24 cellular contexts compared by ENCODE assay signal in genomic region chr13:23852351-23852750, GRCh38. TPM values are rescaled to one million over a fixed set of nuclear protein-coding genes. Genes with fewer than 3 reads are reported as not detected.
DNase-seq lines count a peak whose midpoint lies in the region; ATAC-seq, FAIRE-seq and TF ChIP-seq lines count a peak whose summit lies in the region.
"Had no signal": no experiment of that assay in that cellular context is flagged by ENCODE, and none has a peak within 500 bp of the region (broad histone marks: within the 10 kb centered on the region; RNA-seq: fewer than 3 reads in every experiment).

No MANE protein-coding gene starts in this region.

- FAIRE-seq in GM18507 (lab: Jason Lieb, UNC) (peak; percentile 67), K562 (lab: Jason Lieb, UNC) (peak; percentile 48)
- FAIRE-seq: A549, GM12892, H1 had no signal

- no peak for DNase-seq in GM18507 (ENCODE audit: extremely low spot score, insufficient read length, low read depth)
- no peak for DNase-seq in K562 (ENCODE audit: extremely low read depth in 1 of 4, low spot score in 3 of 4)
- no peak for DNase-seq in spleen
- no peak for DNase-seq in activated naive CD4-positive, alpha-beta T cell treated with Interleukin-2 at 50 U/mL for 16 hours
- no peak for DNase-seq in activated naive CD8-positive, alpha-beta T cell treated with anti-CD3 and anti-CD28 coated beads for 36 hours
- no peak for DNase-seq in right cardiac atrium
- DNase-seq: COR-L47, HFFc6, MG63, NCI-H1092 treated with DMSO at 0.1 percent for 48 hours, NCI-H187, NCI-H446 treated with DMSO at 0.1 percent for 48 hours, NCI-H774, Peyer's patch, Right ventricle myocardium superior, SK-N-SH had no signal

- H4K20me1 ChIP-seq in K562 (replicated peaks; ENCODE audit: control insufficient read depth, insufficient read depth, low read length): no peaks in the 10 kb centered on the region

- intact Hi-C loops in K562 (cut with micrococcal nuclease): no loop called here
- intact Hi-C loops in spleen (cut with DNase I; ENCODE audit: low total_unique reads): no loop called here
- intact Hi-C loops in right cardiac atrium (cut with DNase I): no loop called here

- POLR2A ChIA-PET in K562 (lab: Yijun Ruan, JAX): no interaction called here

- 92% methylated on average over 1 of the region's 2 CpGs for WGBS in K562 (ENCODE audit: insufficient coverage, low coverage, missing lambda C conversion rate)
- 42 to 84% (median 49%) methylated on average over 2 of the region's 2 CpGs for WGBS in spleen, 5 donors
- WGBS in right cardiac atrium: 47% methylated on average over 2 of the region's 2 CpGs

- H3K9me3 Mint-ChIP-seq in activated naive CD8-positive, alpha-beta T cell treated with anti-CD3 and anti-CD28 coated beads for 36 hours: no peaks in the 10 kb centered on the region
- H3K9me3 Mint-ChIP-seq: CD14-positive monocyte, HFFc6 had no signal

- TF ChIP-seq CTCF in K562 (IDR thresholded peaks at IDR 0.05 in 2 of 3, conservative IDR thresholded peaks at IDR 0.05 in 1 of 3; ENCODE audit: insufficient read depth in 2 of 3, low read depth in 1 of 3, low read length in 3 of 3) (no peak), spleen (IDR thresholded peaks at IDR 0.05 in 8 of 11, conservative IDR thresholded peaks at IDR 0.05 in 3 of 11) (no peak)

- H3K27me3 ChIP-seq in K562 (ENCODE audit: control insufficient read depth in 2 of 2, insufficient read depth in 2 of 2, low read length in 2 of 2): no peaks in the 10 kb centered on the region
- H3K27me3 ChIP-seq in spleen (replicated peaks in 1 of 7): no peaks in the 10 kb centered on the region
- no peaks in the 10 kb centered on the region for H3K27me3 ChIP-seq in right cardiac atrium (ENCODE audit: control insufficient read depth, insufficient read depth)
- H3K27me3 ChIP-seq: MG63, Peyer's patch had no signal

- H3K9me1 ChIP-seq in K562 (ENCODE audit: control insufficient read depth, insufficient read depth, low read length): no peaks in the 10 kb centered on the region

- H3K4me3 Mint-ChIP-seq in activated naive CD8-positive, alpha-beta T cell treated with anti-CD3 and anti-CD28 coated beads for 36 hours: no peak overlapping the region
- H3K4me3 Mint-ChIP-seq: CD14-positive monocyte, HFFc6 had no signal

- BruUV-seq in K562 (replicated peaks; lab: Mats Ljungman, UMichigan): no TSS peak

- H3K79me2 ChIP-seq in K562 (ENCODE audit: control insufficient read depth, insufficient read depth, low read length): no peaks in the 10 kb centered on the region

- H3K27ac ChIP-seq in K562 (ENCODE audit: extremely low read depth, low read depth, low read length) (no peak overlapping the region), spleen (no peak overlapping the region), right cardiac atrium (ENCODE audit: low read length) (no peak overlapping the region)
- H3K27ac ChIP-seq: A549, KMS-11, Peyer's patch had no signal

- H3K27me3 Mint-ChIP-seq in activated naive CD8-positive, alpha-beta T cell treated with anti-CD3 and anti-CD28 coated beads for 36 hours: no peaks in the 10 kb centered on the region

- no peak for TF ChIP-seq EP300 in K562 (IDR thresholded peaks at IDR 0.05; ENCODE audit: low read length)

- H2AFZ ChIP-seq in K562 (ENCODE audit: low read depth, low read length): no peak overlapping the region

- no peak for TF ChIP-seq RAD21 in K562 (CRISPR knock-in tag; conservative IDR thresholded peaks at IDR 0.05 in 1 of 2, IDR thresholded peaks at IDR 0.05 in 1 of 2)

- H3K9ac ChIP-seq in K562 (ENCODE audit: insufficient read depth in 1 of 2, low read depth in 2 of 2, low read length in 2 of 2): no peak overlapping the region
- H3K9ac ChIP-seq: KMS-11, SK-N-SH had no signal

- CTCF ChIA-PET in K562 (lab: Yijun Ruan, JAX; ENCODE audit: low intra/inter-chr PET ratio): no interaction called here

- in situ Hi-C loops in K562 (cut with MboI): no loop called here

- ATAC-seq in GM19452 (IDR thresholded peaks at IDR 0.05; ENCODE audit: unreplicated experiment) (peak; percentile 54), HG03354 (IDR thresholded peaks at IDR 0.05; ENCODE audit: poor library complexity, severe bottlenecking, unreplicated experiment) (peak; percentile 53), K562 (no peak), right cardiac atrium (no peak)
- ATAC-seq: A549 had no signal

- TF ChIP-seq POLR2A in K562 (conservative IDR thresholded peaks at IDR 0.05): no peak
- TF ChIP-seq POLR2A in spleen (IDR thresholded peaks at IDR 0.05): no peak

- H3K4me2 ChIP-seq in K562 (ENCODE audit: insufficient read depth, low read length): no peak overlapping the region
- H3K4me2 ChIP-seq: A549, KMS-11, SK-N-SH had no signal

- H3K4me1 ChIP-seq in K562 (replicated peaks in 1 of 2; ENCODE audit: control insufficient read depth in 2 of 2, insufficient read depth in 2 of 2, low read length in 2 of 2) (peaks cover 0 to 4% of the 10 kb centered on the region in 2 experiments; a peak in 2 of 5 replicates), spleen (peaks cover 0 to 18% (median 5%) of the 10 kb centered on the region in 6 donors), right cardiac atrium (ENCODE audit: control insufficient read depth, insufficient read depth, low read length) (no peaks in the 10 kb centered on the region)
- H3K4me1 ChIP-seq: A549, Peyer's patch had no signal

- H3K4me1 Mint-ChIP-seq in activated naive CD8-positive, alpha-beta T cell treated with anti-CD3 and anti-CD28 coated beads for 36 hours: peaks cover 7% of the 10 kb centered on the region
- H3K4me1 Mint-ChIP-seq: CD14-positive monocyte had no signal

- no peak overlapping the region for H3K27ac Mint-ChIP-seq in activated naive CD8-positive, alpha-beta T cell treated with anti-CD3 and anti-CD28 coated beads for 36 hours
- H3K27ac Mint-ChIP-seq: CD14-positive monocyte, HFFc6 had no signal

- no peaks in the 10 kb centered on the region for H3K9me3 ChIP-seq in K562 (replicated peaks; ENCODE audit: control insufficient read depth, insufficient read depth, low read depth, low read length)
- no peaks in the 10 kb centered on the region for H3K9me3 ChIP-seq in spleen
- no peaks in the 10 kb centered on the region for H3K9me3 ChIP-seq in right cardiac atrium (ENCODE audit: control insufficient read depth, low read length)
- H3K9me3 ChIP-seq: A549, MG63, Peyer's patch, SK-N-SH had no signal

- H3K36me3 ChIP-seq in K562 (ENCODE audit: control insufficient read depth, insufficient read depth, low read length) (no peaks in the 10 kb centered on the region), spleen (peaks cover 0 to 40% (median 1%) of the 10 kb centered on the region in 6 donors)
- H3K36me3 ChIP-seq: MG63, Peyer's patch had no signal

- H3K4me3 ChIP-seq in K562 (no peak overlapping the region), spleen (no peak overlapping the region), right cardiac atrium (ENCODE audit: low read length) (no peak overlapping the region)
- H3K4me3 ChIP-seq: A549, MG63, Peyer's patch had no signal

- H3K36me3 Mint-ChIP-seq in activated naive CD8-positive, alpha-beta T cell treated with anti-CD3 and anti-CD28 coated beads for 36 hours: peaks cover 8% of the 10 kb centered on the region

RNA-seq across cellular contexts. Expression of gene MIPEP, which starts 36.8 kb away (rescaled TPM):
- 9.8 and 11.3 TPM in 2 replicates for total RNA-seq in K562 (2011; cell fraction: chromatin; rRNA removed; ENCODE audit: low replicate concordance)
- 12.8 and 12.9 TPM in 2 replicates for total RNA-seq in K562 (2011; cell fraction: nucleolus; rRNA removed)
- total RNA-seq in K562 (2011; cell fraction: nucleoplasm; rRNA removed): 9.3 and 10.2 TPM in 2 replicates
- 12.9 and 15.3 TPM in 2 replicates for total RNA-seq in K562 (2014; rRNA removed)
- 14.2 and 14.7 TPM in 2 replicates for total RNA-seq in K562 (2014; rRNA removed; fragmentation: Illumina TruSeq; extraction: Trizol)
- 13.1 and 13.3 TPM in 2 replicates for total RNA-seq in K562 (2015; rRNA removed; fragmentation: Illumina TruSeq; extraction: Trizol)
- total RNA-seq in K562 (2021): 15.2 and 17.4 TPM in 2 replicates
- polyA plus RNA-seq in K562 (2011; rRNA removed): 15.5 and 19.3 TPM in 2 replicates
- polyA plus RNA-seq in K562 (2011; cell fraction: cytosol; rRNA removed): 9.8 and 11.4 TPM in 2 replicates
- polyA plus RNA-seq in K562 (2011; cell fraction: nucleus; rRNA removed): 10.6 and 11.3 TPM in 2 replicates
- polyA plus RNA-seq in K562 (2012): 10.8 and 21.2 TPM in 2 replicates
- 11.2 and 11.7 TPM in 2 replicates for polyA plus RNA-seq in K562 (2014; fragmentation: Illumina TruSeq; extraction: Trizol)
- 1 to 10 TPM; 1.7 to 5.6 TPM for polyA plus RNA-seq in K562 (2014; fragmentation: Nextera tagmentation; extraction: Ambion mirVana)
- polyA plus RNA-seq in K562 (2014; rRNA removed): 10.4 and 16.0 TPM in 2 replicates
- polyA minus RNA-seq in K562 (2011; rRNA and poly(A)+ RNA removed): 18.9 and 21.8 TPM in 2 replicates
- polyA minus RNA-seq in K562 (2011; cell fraction: cytosol; rRNA and poly(A)+ RNA removed): 4.3 and 7.6 TPM in 2 replicates
- polyA minus RNA-seq in K562 (2011; cell fraction: nucleus; rRNA and poly(A)+ RNA removed): 12.8 and 12.9 TPM in 2 replicates
- 10 to 100 TPM in 6 of 7 donors, 1 to 10 TPM in 1; 7.2 to 13.4 (median 10.8) TPM for total RNA-seq in spleen
- polyA plus RNA-seq in spleen: 10 to 100 TPM in 2 of 3 donors, 1 to 10 TPM in 1; 8.8 to 16.3 (median 10.8) TPM
- 10 to 100 TPM; 21.3 to 24.0 TPM for total RNA-seq in activated naive CD8-positive, alpha-beta T cell treated with anti-CD3 and anti-CD28 coated beads for 36 hours
- total RNA-seq in right cardiac atrium: 100 to 1,000 TPM in 3 of 4 donors, 10 to 100 TPM in 1; 70.2 to 298 (median 139) TPM
- polyA plus RNA-seq in right cardiac atrium: 254 TPM

RNA-seq across cellular contexts. Expression of gene C1QTNF9B, which starts 45.0 kb away (rescaled TPM):
- total RNA-seq in K562 (2011; cell fraction: chromatin; rRNA removed; ENCODE audit: low replicate concordance): 0.62 and 0.90 TPM in 2 replicates
- total RNA-seq in K562 (2011; cell fraction: nucleolus; rRNA removed): 0.39 TPM in 1 of 2 replicates, not detected in the other
- total RNA-seq in K562 (2011; cell fraction: nucleoplasm; rRNA removed): 0.44 TPM in 1 of 2 replicates, not detected in the other
- total RNA-seq in K562 (2014; rRNA removed) (0.32 TPM in 1 of 2 replicates, not detected in the other), K562 (2014; rRNA removed; fragmentation: Illumina TruSeq; extraction: Trizol) (0.19 and 0.22 TPM in 2 replicates), K562 (2015; rRNA removed; fragmentation: Illumina TruSeq; extraction: Trizol) (not detected in 2 replicates), K562 (2021) (0.25 and 0.38 TPM in 2 replicates), spleen (1 to 10 TPM in 2 of 7 donors, under 1 TPM in 3, not detected in 2; 0.34 to 1.9 (median 0.77) TPM), right cardiac atrium (under 1 TPM in 1 of 4 donors, not detected in 3; 0.34 TPM)
- polyA plus RNA-seq in K562 (2011; rRNA removed) (not detected in 2 replicates), K562 (2014; fragmentation: Illumina TruSeq; extraction: Trizol) (0.50 and 0.55 TPM in 2 replicates), K562 (2014; fragmentation: Nextera tagmentation; extraction: Ambion mirVana) (under 1 TPM in 1 of 2 experiments, not detected in 1; 0.14 TPM), K562 (2014; rRNA removed) (0.42 and 0.94 TPM in 2 replicates), spleen (1 to 10 TPM in 1 of 3 donors, under 1 TPM in 1, not detected in 1; 0.23 to 1.2 TPM), right cardiac atrium (1.2 TPM)
- polyA plus RNA-seq in K562 (2011; cell fraction: cytosol; rRNA removed): not detected in 2 replicates
- polyA plus RNA-seq in K562 (2011; cell fraction: nucleus; rRNA removed): 0.16 TPM in 1 of 2 replicates, not detected in the other
- 0.52 and 2.0 TPM in 2 replicates for polyA plus RNA-seq in K562 (2012)
- 0.30 TPM in 1 of 2 replicates, not detected in the other for polyA minus RNA-seq in K562 (2011; rRNA and poly(A)+ RNA removed)
- not detected in 2 replicates for polyA minus RNA-seq in K562 (2011; cell fraction: cytosol; rRNA and poly(A)+ RNA removed)
- not detected in 2 replicates for polyA minus RNA-seq in K562 (2011; cell fraction: nucleus; rRNA and poly(A)+ RNA removed)
- total RNA-seq in activated naive CD8-positive, alpha-beta T cell treated with anti-CD3 and anti-CD28 coated beads for 36 hours: not detected
- total RNA-seq: H1; T-helper 1 cell treated with Interleukin-12 subunit alpha and Interleukin-12 subunit beta and Interleukin-4 antibody, amounts not matched to agents 30 ng/mL and 1 ng/mL, for 36 hours had no signal
- polyA plus RNA-seq: A549, CD14-positive monocyte, SK-N-SH had no signal

Comparison
In these comparisons a context has a peak if more than half of its experiments do, and no peak if none do; other contexts are left out.
1. ATAC-seq: peak in GM19452 (single experiment) and HG03354 (single experiment); none in K562 (single experiment) and right cardiac atrium (0 of 2).